9 cellular contexts compared by ENCODE assay signal in genomic region chr4:13546855-13547562, GRCh38. TPM values are rescaled to one million over a fixed set of nuclear protein-coding genes. Genes with fewer than 3 reads are reported as not detected.
DNase-seq lines count a peak whose midpoint lies in the region; ATAC-seq, FAIRE-seq and TF ChIP-seq lines count a peak whose summit lies in the region.
"Had no signal": no experiment of that assay in that cellular context is flagged by ENCODE, and none has a peak within 500 bp of the region (broad histone marks: within the 10 kb centered on the region; RNA-seq: fewer than 3 reads in every experiment).

No MANE protein-coding gene starts in this region.

- H3K27ac ChIP-seq in PC-3 (ENCODE audit: low read length) = no peak overlapping the region
- no peak overlapping the region for H3K27ac ChIP-seq in gastrocnemius medialis

- CTCF ChIA-PET in PC-3 (lab: Charles Lee) = no interaction called here

- intact Hi-C loops in PC-3 (cut with micrococcal nuclease) = loop anchor here (5.0 kb wide), 1 partner anchor 65 kb away; the partner anchor contains the start of gene RAB28
- intact Hi-C loops in gastrocnemius medialis (cut with DNase I; ENCODE audit: low total_unique reads) = no loop called here

- ATAC-seq in PC-3 (no peak), gastrocnemius medialis (no peak)

- H3K9me3 ChIP-seq in PC-3 (ENCODE audit: low read length) = no peaks in the 10 kb centered on the region
- peaks cover 0 to 7% (median 0%) of the 10 kb centered on the region in 3 donors for H3K9me3 ChIP-seq in gastrocnemius medialis

- peaks cover 25% of the 10 kb centered on the region for H3K27me3 ChIP-seq in PC-3 (ENCODE audit: low read length)
- H3K27me3 ChIP-seq in gastrocnemius medialis = peaks cover 86 to 95% (median 88%) of the 10 kb centered on the region in 3 donors

- no peaks in the 10 kb centered on the region for H3K79me2 ChIP-seq in PC-3 (ENCODE audit: low read length)

- BruUV-seq in PC-3 (replicated peaks; lab: Mats Ljungman, UMichigan) = no TSS peak

- FAIRE-seq in frontal cortex (lab: Jason Lieb, UNC) = no peak

- H3K4me3 ChIP-seq in PC-3 (ENCODE audit: low read length) (peak overlapping the region; percentile 61), gastrocnemius medialis (peak overlapping the region in 3 of 4 donors; percentile 28 to 45 (median 32))

- no peaks in the 10 kb centered on the region for H3K9me2 ChIP-seq in PC-3 (replicated peaks; ENCODE audit: low read length)

- H3K4me2 ChIP-seq in PC-3 (ENCODE audit: low read length) = peak overlapping the region; percentile 82

- no peak for TF ChIP-seq POLR2A in gastrocnemius medialis (IDR thresholded peaks at IDR 0.05)

- H2AFZ ChIP-seq in PC-3 (ENCODE audit: low read length) = peak overlapping the region; percentile 79; the same call in 1 of the 2 replicates

- POLR2A ChIA-PET in PC-3 (lab: Charles Lee; ENCODE audit: unreplicated experiment) = no interaction called here

- H3K4me1 ChIP-seq in PC-3 (ENCODE audit: insufficient read depth, low read length) (peaks cover 8% of the 10 kb centered on the region), gastrocnemius medialis (peaks cover 10 to 23% of the 10 kb centered on the region in 2 donors)

- no peak overlapping the region for H3K9ac ChIP-seq in PC-3 (ENCODE audit: low read length)

- no peak for TF ChIP-seq CTCF in PC-3 (conservative IDR thresholded peaks at IDR 0.05; ENCODE audit: low read depth, low read length)
- no peak for TF ChIP-seq CTCF in gastrocnemius medialis (IDR thresholded peaks at IDR 0.05 in 4 of 5, conservative IDR thresholded peaks at IDR 0.05 in 1 of 5)

- H3K36me3 ChIP-seq in PC-3 (ENCODE audit: low read depth, low read length) (no peaks in the 10 kb centered on the region), gastrocnemius medialis (no peaks in the 10 kb centered on the region)

- peak; percentile 49 for DNase-seq in NCI-H345 (lab: John Stamatoyannopoulos, UW)
- no peak for DNase-seq in NCI-H345 treated with DMSO at 0.1 percent for 48 hours (lab: John Stamatoyannopoulos, UW; ENCODE audit: unreplicated experiment)
- DNase-seq in PC-3 = no peak
- peak; percentile 12 to 34 for DNase-seq in frontal cortex (ENCODE audit: low spot score in 2 of 2)
- DNase-seq in gastrocnemius medialis = no peak
- no peak for DNase-seq in midbrain (lab: John Stamatoyannopoulos, UW)
- no peak for DNase-seq in LoVo (ENCODE audit: low spot score)
- DNase-seq in dedifferentiated amniotic fluid mesenchymal stem cell (ENCODE audit: extremely low spot score) = no peak

- in situ Hi-C loops in gastrocnemius medialis (cut with MboI; ENCODE audit: low sequenced_read_pairs in 4 of 4) = loop anchor here (5.0 to 25.0 kb wide), 4 partner anchors 695 to 812 kb away; no protein-coding TSS in a partner anchor

- no peaks in the 10 kb centered on the region for H4K20me1 ChIP-seq in PC-3 (ENCODE audit: low read length)

- no peaks in the 10 kb centered on the region for H3F3A ChIP-seq in PC-3 (ENCODE audit: low read length, unreplicated experiment)

RNA-seq across cellular contexts. Expression of gene NKX3-2, which starts 2.7 kb away (rescaled TPM):
- 0.07 TPM in 1 of 2 replicates, not detected in the other for total RNA-seq in PC-3 (2014; rRNA removed)
- total RNA-seq in frontal cortex = not detected
- total RNA-seq in gastrocnemius medialis = not detected
- total RNA-seq: activated CD8-positive, alpha-beta memory T cell treated with anti-CD3 and anti-CD28 coated beads for 36 hours had no signal

Comparison
In these comparisons a context has a peak if more than half of its experiments do, and no peak if none do; other contexts are left out.
1. DNase-seq: peak in NCI-H345 (single experiment) and frontal cortex (2 of 2); none in NCI-H345 treated with DMSO at 0.1 percent for 48 hours (single experiment), PC-3 (single experiment), gastrocnemius medialis (0 of 2), midbrain (single experiment), LoVo (single experiment) and dedifferentiated amniotic fluid mesenchymal stem cell (single experiment).